ENCODE assay signal across 8 cellular contexts in genomic region chr17:75832164-75832651, GRCh38. TPM values are rescaled to one million over a fixed set of nuclear protein-coding genes. Genes with fewer than 3 reads are reported as not detected.
DNase-seq lines count a peak whose midpoint lies in the region; ATAC-seq, FAIRE-seq and TF ChIP-seq lines count a peak whose summit lies in the region.

No MANE protein-coding gene starts in this region.

- no peak overlapping the region for H2AFZ ChIP-seq in astrocyte (ENCODE audit: low read depth, low read length)

- peak; percentile 72 for DNase-seq in AG10803 (ENCODE audit: low read depth)
- DNase-seq in MG63: peak; percentile 29
- DNase-seq in astrocyte (ENCODE audit: low read depth): peak; percentile 89
- no peak for DNase-seq in right lobe of liver
- no peak for DNase-seq in DMS79 (lab: John Stamatoyannopoulos, UW)
- DNase-seq in DMS153 treated with DMSO at 0.1 percent for 48 hours (lab: John Stamatoyannopoulos, UW; ENCODE audit: unreplicated experiment): no peak
- DNase-seq in GM10248 (ENCODE audit: extremely low spot score): no peak

- peaks cover 6% of the 10 kb centered on the region for H3K27me3 Mint-ChIP-seq in astrocyte (ENCODE audit: low read depth, unreplicated experiment)

- H3K27ac ChIP-seq in astrocyte (ENCODE audit: low read depth, low read length) (peak overlapping the region; percentile 32), right lobe of liver (peak overlapping the region in 1 of 3 donors; percentile 33)

- no peaks in the 10 kb centered on the region for H3K36me3 Mint-ChIP-seq in astrocyte (ENCODE audit: low read depth, unreplicated experiment)

- peak overlapping the region; percentile 23 for H3K4me2 ChIP-seq in astrocyte (ENCODE audit: low read length)

- no peaks in the 10 kb centered on the region for H3K9me3 Mint-ChIP-seq in astrocyte (ENCODE audit: unreplicated experiment)

- peaks cover 10% of the 10 kb centered on the region for H3K4me1 Mint-ChIP-seq in astrocyte (ENCODE audit: low read depth, unreplicated experiment)

- peak overlapping the region; percentile 47 for H3K9ac ChIP-seq in astrocyte (ENCODE audit: low read length)

- H3K36me3 ChIP-seq in MG63 (no peaks in the 10 kb centered on the region), astrocyte (ENCODE audit: insufficient read depth, low read length) (no peaks in the 10 kb centered on the region), right lobe of liver (peaks cover 0 to 37% (median 1%) of the 10 kb centered on the region in 4 donors)

- no peaks in the 10 kb centered on the region for H3K79me2 ChIP-seq in astrocyte (ENCODE audit: insufficient read depth, low read length)

- no peak overlapping the region for H3K4me3 Mint-ChIP-seq in astrocyte (ENCODE audit: unreplicated experiment)

- H3K4me1 ChIP-seq in astrocyte (ENCODE audit: insufficient read depth, low read length) (peaks cover 17% of the 10 kb centered on the region), right lobe of liver (peaks cover 0 to 11% (median 0%) of the 10 kb centered on the region in 4 donors)

- CTCF ChIA-PET in GM10248 (lab: Yijun Ruan, JAX): interaction anchor here (1.4 to 11.5 kb wide), 3 partner anchors 8 to 17 kb away, joined by 3 to 135 read pairs (median 3); partner anchors contain the start of gene UNC13D

- H3K9me3 ChIP-seq in MG63 (no peaks in the 10 kb centered on the region), astrocyte (ENCODE audit: insufficient read depth, low read depth, low read length) (no peaks in the 10 kb centered on the region), right lobe of liver (no peaks in the 10 kb centered on the region)

- no peak for TF ChIP-seq POLR2A in right lobe of liver (IDR thresholded peaks at IDR 0.05)

- WGBS in right lobe of liver (ENCODE audit: insufficient coverage, low coverage, low lambda C conversion rate, missing lambda C conversion rate): 90% methylated on average over 2 of the region's 10 CpGs

- POLR2A ChIA-PET in GM10248 (lab: Yijun Ruan, JAX): interaction anchor here (1.2 to 1.7 kb wide), 2 partner anchors 52 to 57 kb away, joined by 3 to 4 read pairs; no protein-coding TSS in a partner anchor

- FAIRE-seq in astrocyte (lab: Jason Lieb, UNC): no peak

- TF ChIP-seq CTCF in AG10803 (conservative IDR thresholded peaks at IDR 0.05; ENCODE audit: low read length): no peak
- no peak for TF ChIP-seq CTCF in astrocyte (IDR thresholded peaks at IDR 0.05; ENCODE audit: insufficient read depth, low read depth, low read length)
- no peak for TF ChIP-seq CTCF in right lobe of liver (IDR thresholded peaks at IDR 0.05)
- no peak for TF ChIP-seq CTCF in GM10248 (IDR thresholded peaks at IDR 0.05; ENCODE audit: control extremely low read depth, extremely low read depth, low read depth, missing control alignments)

- ATAC-seq in right lobe of liver (peak; percentile 3 to 46 (median 12)), HG03432 (IDR thresholded peaks at IDR 0.05; ENCODE audit: unreplicated experiment) (no peak)

- intact Hi-C loops in right lobe of liver (cut with DNase I): no loop called here

- peak overlapping the region; percentile 58 for H3K27ac Mint-ChIP-seq in astrocyte (ENCODE audit: unreplicated experiment)

- H3K27me3 ChIP-seq in MG63 (no peaks in the 10 kb centered on the region), astrocyte (ENCODE audit: insufficient read depth, low read length) (no peaks in the 10 kb centered on the region), right lobe of liver (no peaks in the 10 kb centered on the region)

- H3K4me3 ChIP-seq in AG10803 (ENCODE audit: low read length): no peak overlapping the region
- H3K4me3 ChIP-seq in MG63: no peak overlapping the region
- no peak overlapping the region for H3K4me3 ChIP-seq in astrocyte (ENCODE audit: insufficient read depth, low read depth, low read length)
- no peak overlapping the region for H3K4me3 ChIP-seq in right lobe of liver

- H4K20me1 ChIP-seq in astrocyte (ENCODE audit: insufficient read depth, low read length): no peaks in the 10 kb centered on the region

RNA-seq across cellular contexts. Expression of gene UNC13D, which starts 12.0 kb away (rescaled TPM):
- 0.20 and 0.23 TPM in 2 replicates for total RNA-seq in MG63 (2014; rRNA removed; shearing (Covaris generic); ENCODE audit: low replicate concordance)
- total RNA-seq in astrocyte: 2.5 and 2.7 TPM in 2 replicates
- 10 to 100 TPM in 3 of 6 experiments, 1 to 10 TPM in 3; 3.4 to 12.5 (median 10.7) TPM for total RNA-seq in right lobe of liver

RNA-seq across cellular contexts. Expression of gene WBP2, which starts 22.9 kb away (rescaled TPM):
- 6.6 and 7.9 TPM in 2 replicates for total RNA-seq in MG63 (2014; rRNA removed; shearing (Covaris generic); ENCODE audit: low replicate concordance)
- total RNA-seq in astrocyte (65.6 and 72.6 TPM in 2 replicates), right lobe of liver (10 to 100 TPM; 57.5 to 99.2 (median 68.7) TPM)

RNA-seq across cellular contexts. Expression of gene TRIM47, which starts 46.2 kb away (rescaled TPM):
- 40.4 and 54.2 TPM in 2 replicates for total RNA-seq in MG63 (2014; rRNA removed; shearing (Covaris generic); ENCODE audit: low replicate concordance)
- total RNA-seq in astrocyte: 5.6 and 5.9 TPM in 2 replicates
- 10 to 100 TPM in 5 of 6 experiments, 1 to 10 TPM in 1; 9.1 to 27.0 (median 21.5) TPM for total RNA-seq in right lobe of liver

RNA-seq across cellular contexts. Expression of gene UNK, which starts 47.6 kb away (rescaled TPM):
- 16.0 and 48.1 TPM in 2 replicates for total RNA-seq in MG63 (2014; rRNA removed; shearing (Covaris generic); ENCODE audit: low replicate concordance)
- total RNA-seq in astrocyte: 14.9 and 16.7 TPM in 2 replicates
- total RNA-seq in right lobe of liver: 10 to 100 TPM in 4 of 6 experiments, 1 to 10 TPM in 2; 5.8 to 29.2 (median 11.1) TPM

Comparison
In these comparisons a context has a peak if more than half of its experiments do, and no peak if none do; other contexts are left out.
1. DNase-seq: peak in AG10803 (single experiment), MG63 (single experiment) and astrocyte (single experiment); none in right lobe of liver (0 of 3), DMS79 (single experiment), DMS153 treated with DMSO at 0.1 percent for 48 hours (single experiment) and GM10248 (single experiment).